Comparison of ENCODE assay signal across 13 cellular contexts in the genomic region with DNA sequence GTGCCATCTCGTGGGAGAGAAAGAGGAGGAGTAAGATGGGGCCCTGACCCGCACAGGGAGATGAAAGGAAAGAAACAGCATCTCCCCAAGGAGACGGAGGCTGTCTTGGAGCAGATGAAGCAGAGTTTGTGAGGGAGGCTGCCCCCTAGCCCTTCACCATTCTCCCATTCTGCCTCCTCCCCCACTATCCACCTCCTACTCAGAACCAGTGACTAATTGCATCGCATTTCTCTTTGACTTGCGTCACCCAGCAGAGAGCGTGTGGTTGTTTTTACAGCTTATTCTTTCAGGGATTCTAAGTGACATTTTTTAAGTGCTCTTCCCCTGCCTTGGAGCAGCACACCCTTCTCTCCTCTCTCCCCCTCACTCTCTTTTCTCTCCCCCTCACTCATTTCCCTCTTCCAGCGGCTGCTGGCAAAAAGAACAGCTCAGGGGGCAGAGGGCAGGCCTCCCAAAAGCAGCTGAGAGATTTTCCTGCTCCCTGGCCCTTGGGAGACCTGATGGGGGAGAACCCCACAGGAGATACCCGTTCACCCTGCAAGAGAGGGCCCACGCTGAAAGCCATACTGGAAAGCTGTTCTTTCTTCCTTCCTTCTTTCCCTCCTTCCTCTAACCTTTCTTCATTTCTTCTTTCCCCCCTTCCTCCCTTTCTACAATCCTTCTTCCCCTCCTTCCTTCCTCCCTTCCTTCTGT.
DNase-seq lines count a peak whose midpoint lies in the region; ATAC-seq and TF ChIP-seq lines count a peak whose summit lies in the region.
"Had no signal": no experiment of that assay in that cellular context is flagged by ENCODE, and none has a peak within 500 bp of the region (broad histone marks: within the 10 kb centered on the region; RNA-seq: fewer than 3 reads in every experiment).

No MANE protein-coding gene starts in this region.

- peak; percentile 29 for DNase-seq in activated CD4-positive, alpha-beta T cell treated with anti-CD3 and anti-CD28 coated beads for 36 hours
- no peak for DNase-seq in activated CD4-positive, alpha-beta T cell treated with anti-CD3 and anti-CD28 coated beads, Interleukin-2, amount 10 ng/mL, durations not matched to agents 24 days and 14 days
- DNase-seq in RWPE2 (ENCODE audit: low spot score) (no peak), fibroblast of the conjunctiva (ENCODE audit: low read depth) (peak; percentile 32), skeletal muscle cell (ENCODE audit: low read depth) (peak; percentile 30), NCI-H1092 treated with DMSO at 0.1 percent for 48 hours (lab: John Stamatoyannopoulos, UW) (no peak), NCI-H345 treated with DMSO at 0.1 percent for 48 hours (lab: John Stamatoyannopoulos, UW; ENCODE audit: unreplicated experiment) (no peak)
- DNase-seq: cerebellar nuclear complex; heart left ventricle; stimulated activated CD4-positive, alpha-beta T cell treated with anti-CD3 and anti-CD28 coated beads, Interleukin-2, amount 100 ng/mL, for 24 hours; thyroid gland had no signal

- peak; percentile 68 for ATAC-seq in activated CD4-positive, alpha-beta T cell treated with anti-CD3 and anti-CD28 coated beads for 36 hours
- ATAC-seq in RWPE2 (ENCODE audit: low read depth) (peak; percentile 79), GM21367 (IDR thresholded peaks at IDR 0.05; ENCODE audit: unreplicated experiment) (no peak)

- H3K36me3 Mint-ChIP-seq in activated CD4-positive, alpha-beta T cell treated with anti-CD3 and anti-CD28 coated beads for 36 hours (ENCODE audit: low read depth), result no peaks in the 10 kb centered on the region
- H3K36me3 Mint-ChIP-seq in activated CD4-positive, alpha-beta T cell treated with anti-CD3 and anti-CD28 coated beads, Interleukin-2, amount 10 ng/mL, durations not matched to agents 24 days and 14 days (ENCODE audit: low read depth), result no peaks in the 10 kb centered on the region

- intact Hi-C loops in activated CD4-positive, alpha-beta T cell treated with anti-CD3 and anti-CD28 coated beads for 36 hours (cut with DNase I, micrococcal nuclease), result no loop called here
- intact Hi-C loops in activated CD4-positive, alpha-beta T cell treated with anti-CD3 and anti-CD28 coated beads, Interleukin-2, amount 10 ng/mL, durations not matched to agents 24 days and 14 days (cut with micrococcal nuclease), result no loop called here

- no peak overlapping the region for H3K27ac ChIP-seq in RWPE2 (ENCODE audit: poor library complexity, severe bottlenecking)
- H3K27ac ChIP-seq: 22Rv1, thyroid gland had no signal

- peak overlapping the region; percentile 35 for H3K27ac Mint-ChIP-seq in activated CD4-positive, alpha-beta T cell treated with anti-CD3 and anti-CD28 coated beads for 36 hours
- H3K27ac Mint-ChIP-seq in activated CD4-positive, alpha-beta T cell treated with anti-CD3 and anti-CD28 coated beads, Interleukin-2, amount 10 ng/mL, durations not matched to agents 24 days and 14 days, result no peak overlapping the region

- H3K36me3 ChIP-seq in RWPE2 (ENCODE audit: low read depth), result no peaks in the 10 kb centered on the region
- H3K36me3 ChIP-seq: heart left ventricle, thyroid gland had no signal

- H3K27me3 ChIP-seq in RWPE2 (ENCODE audit: insufficient read depth, poor library complexity, severe bottlenecking), result peaks cover 9% of the 10 kb centered on the region
- H3K27me3 ChIP-seq: heart left ventricle, thyroid gland had no signal

- H3K4me3 Mint-ChIP-seq in activated CD4-positive, alpha-beta T cell treated with anti-CD3 and anti-CD28 coated beads for 36 hours, result no peak overlapping the region
- no peak overlapping the region for H3K4me3 Mint-ChIP-seq in activated CD4-positive, alpha-beta T cell treated with anti-CD3 and anti-CD28 coated beads, Interleukin-2, amount 10 ng/mL, durations not matched to agents 24 days and 14 days

- H3K9me3 ChIP-seq in RWPE2 (ENCODE audit: severe bottlenecking), result no peaks in the 10 kb centered on the region
- H3K9me3 ChIP-seq: heart left ventricle, thyroid gland had no signal

- H3K4me3 ChIP-seq in RWPE2 (ENCODE audit: severe bottlenecking) (no peak overlapping the region), skeletal muscle cell (ENCODE audit: low read depth, low read length) (no peak overlapping the region)
- H3K4me3 ChIP-seq: heart left ventricle, thyroid gland had no signal

- TF ChIP-seq CTCF in RWPE2 (IDR thresholded peaks at IDR 0.05; ENCODE audit: poor library complexity, severe bottlenecking), result no peak

- H3K4me1 ChIP-seq in RWPE2 (ENCODE audit: insufficient read depth, poor library complexity, severe bottlenecking), result no peaks in the 10 kb centered on the region
- H3K4me1 ChIP-seq: heart left ventricle, thyroid gland had no signal

- POLR2A ChIA-PET in activated CD4-positive, alpha-beta T cell treated with anti-CD3 and anti-CD28 coated beads for 36 hours (lab: Charles Lee), result no interaction called here

- H3K27me3 Mint-ChIP-seq in activated CD4-positive, alpha-beta T cell treated with anti-CD3 and anti-CD28 coated beads for 36 hours, result peaks cover 25% of the 10 kb centered on the region
- H3K27me3 Mint-ChIP-seq in activated CD4-positive, alpha-beta T cell treated with anti-CD3 and anti-CD28 coated beads, Interleukin-2, amount 10 ng/mL, durations not matched to agents 24 days and 14 days, result peaks cover 2% of the 10 kb centered on the region

- CTCF ChIA-PET in activated CD4-positive, alpha-beta T cell treated with anti-CD3 and anti-CD28 coated beads for 36 hours (lab: Charles Lee), result interaction anchor here (0.7 to 0.8 kb wide), 2 partner anchors 25 to 839 kb away, joined by 3 to 4 read pairs; no protein-coding TSS in a partner anchor

- H3K9me3 Mint-ChIP-seq in activated CD4-positive, alpha-beta T cell treated with anti-CD3 and anti-CD28 coated beads for 36 hours (ENCODE audit: low read depth), result no peaks in the 10 kb centered on the region
- no peaks in the 10 kb centered on the region for H3K9me3 Mint-ChIP-seq in activated CD4-positive, alpha-beta T cell treated with anti-CD3 and anti-CD28 coated beads, Interleukin-2, amount 10 ng/mL, durations not matched to agents 24 days and 14 days

- peaks cover 5% of the 10 kb centered on the region for H3K4me1 Mint-ChIP-seq in activated CD4-positive, alpha-beta T cell treated with anti-CD3 and anti-CD28 coated beads for 36 hours
- H3K4me1 Mint-ChIP-seq in activated CD4-positive, alpha-beta T cell treated with anti-CD3 and anti-CD28 coated beads, Interleukin-2, amount 10 ng/mL, durations not matched to agents 24 days and 14 days, result peaks cover 5% of the 10 kb centered on the region

Comparison
In these comparisons a context has a peak if more than half of its experiments do, and no peak if none do; other contexts are left out.
1. DNase-seq: peak in activated CD4-positive, alpha-beta T cell treated with anti-CD3 and anti-CD28 coated beads for 36 hours (single experiment), fibroblast of the conjunctiva (single experiment) and skeletal muscle cell (single experiment); none in activated CD4-positive, alpha-beta T cell treated with anti-CD3 and anti-CD28 coated beads, Interleukin-2, amount 10 ng/mL, durations not matched to agents 24 days and 14 days (single experiment), RWPE2 (single experiment), NCI-H1092 treated with DMSO at 0.1 percent for 48 hours (single experiment) and NCI-H345 treated with DMSO at 0.1 percent for 48 hours (single experiment).